6 cellular contexts compared by ENCODE assay signal in genomic region chr4:13409324-13409723, GRCh38.
"Had no signal": no experiment of that assay in that cellular context is flagged by ENCODE, and none has a peak within 500 bp of the region (broad histone marks: within the 10 kb centered on the region; RNA-seq: fewer than 3 reads in every experiment).

No MANE protein-coding gene starts in this region.

- FAIRE-seq: HepG2, HTR-8/SVneo, K562 had no signal

- ATAC-seq: HepG2, K562 had no signal

- H3K27ac Mint-ChIP-seq: IgD-negative memory B cell had no signal

- DNase-seq: IMR-90 had no signal

- H3K27me3 Mint-ChIP-seq: IgD-negative memory B cell had no signal

- H3K4me3 Mint-ChIP-seq: IgD-negative memory B cell had no signal

- H3K27ac ChIP-seq: HL-60 had no signal

- H3K4me3 ChIP-seq: K562 had no signal
